8 cellular contexts compared by ENCODE assay signal in the genomic region with DNA sequence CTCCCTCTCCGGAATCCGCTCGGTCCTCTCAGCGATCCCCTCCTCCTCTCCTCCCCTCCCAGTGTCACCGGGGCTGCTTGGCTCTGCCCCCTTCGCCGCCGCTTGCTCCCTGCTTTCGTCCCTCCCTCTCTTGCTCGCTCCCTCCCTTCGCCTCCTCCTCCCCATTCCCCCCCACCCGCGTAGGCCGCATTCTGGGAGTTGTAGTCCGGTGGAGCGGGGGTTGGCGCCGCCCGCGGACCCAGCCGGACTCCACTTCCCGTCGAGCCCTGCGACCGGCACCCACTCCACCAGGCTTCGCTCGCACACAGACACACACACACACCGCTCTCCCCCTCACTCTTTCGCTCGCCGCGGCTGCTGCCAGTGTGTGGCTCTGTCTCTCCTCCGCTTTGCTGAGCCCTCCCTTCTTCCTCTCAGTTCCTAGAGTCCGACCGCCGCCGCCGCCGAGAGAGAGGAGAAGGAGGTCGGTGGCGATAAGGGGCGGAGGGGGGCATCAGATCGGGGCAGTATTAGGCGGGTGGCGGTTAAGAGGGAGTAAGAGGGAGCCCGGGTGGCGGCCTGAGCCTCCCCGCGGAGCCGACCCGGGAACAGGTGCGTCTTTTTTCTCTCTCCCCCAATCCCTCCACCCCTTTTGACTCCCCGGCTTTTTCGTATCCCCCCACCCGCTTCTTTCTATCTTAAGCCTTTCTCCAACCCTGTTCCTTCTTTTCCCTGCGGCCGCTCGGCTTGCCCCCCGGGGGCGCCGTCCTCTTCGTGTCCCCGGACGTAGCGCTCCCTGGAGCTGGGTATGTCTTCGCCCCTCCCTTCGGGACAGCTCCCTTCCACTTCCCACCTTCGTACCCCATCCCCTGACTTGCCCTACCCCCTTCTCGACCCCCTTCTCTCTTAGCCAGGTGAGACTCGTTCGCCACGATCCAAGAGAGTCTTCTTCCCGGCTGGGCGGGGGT. TPM values are rescaled to one million over a fixed set of nuclear protein-coding genes. Genes with fewer than 3 reads are reported as not detected.
DNase-seq lines count a peak whose midpoint lies in the region; ATAC-seq and TF ChIP-seq lines count a peak whose summit lies in the region.

A gene with protein sequence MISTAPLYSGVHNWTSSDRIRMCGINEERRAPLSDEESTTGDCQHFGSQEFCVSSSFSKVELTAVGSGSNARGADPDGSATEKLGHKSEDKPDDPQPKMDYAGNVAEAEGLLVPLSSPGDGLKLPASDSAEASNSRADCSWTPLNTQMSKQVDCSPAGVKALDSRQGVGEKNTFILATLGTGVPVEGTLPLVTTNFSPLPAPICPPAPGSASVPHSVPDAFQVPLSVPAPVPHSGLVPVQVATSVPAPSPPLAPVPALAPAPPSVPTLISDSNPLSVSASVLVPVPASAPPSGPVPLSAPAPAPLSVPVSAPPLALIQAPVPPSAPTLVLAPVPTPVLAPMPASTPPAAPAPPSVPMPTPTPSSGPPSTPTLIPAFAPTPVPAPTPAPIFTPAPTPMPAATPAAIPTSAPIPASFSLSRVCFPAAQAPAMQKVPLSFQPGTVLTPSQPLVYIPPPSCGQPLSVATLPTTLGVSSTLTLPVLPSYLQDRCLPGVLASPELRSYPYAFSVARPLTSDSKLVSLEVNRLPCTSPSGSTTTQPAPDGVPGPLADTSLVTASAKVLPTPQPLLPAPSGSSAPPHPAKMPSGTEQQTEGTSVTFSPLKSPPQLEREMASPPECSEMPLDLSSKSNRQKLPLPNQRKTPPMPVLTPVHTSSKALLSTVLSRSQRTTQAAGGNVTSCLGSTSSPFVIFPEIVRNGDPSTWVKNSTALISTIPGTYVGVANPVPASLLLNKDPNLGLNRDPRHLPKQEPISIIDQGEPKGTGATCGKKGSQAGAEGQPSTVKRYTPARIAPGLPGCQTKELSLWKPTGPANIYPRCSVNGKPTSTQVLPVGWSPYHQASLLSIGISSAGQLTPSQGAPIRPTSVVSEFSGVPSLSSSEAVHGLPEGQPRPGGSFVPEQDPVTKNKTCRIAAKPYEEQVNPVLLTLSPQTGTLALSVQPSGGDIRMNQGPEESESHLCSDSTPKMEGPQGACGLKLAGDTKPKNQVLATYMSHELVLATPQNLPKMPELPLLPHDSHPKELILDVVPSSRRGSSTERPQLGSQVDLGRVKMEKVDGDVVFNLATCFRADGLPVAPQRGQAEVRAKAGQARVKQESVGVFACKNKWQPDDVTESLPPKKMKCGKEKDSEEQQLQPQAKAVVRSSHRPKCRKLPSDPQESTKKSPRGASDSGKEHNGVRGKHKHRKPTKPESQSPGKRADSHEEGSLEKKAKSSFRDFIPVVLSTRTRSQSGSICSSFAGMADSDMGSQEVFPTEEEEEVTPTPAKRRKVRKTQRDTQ (N-terminal part only) (plus strand): TSS at position 336 of the 947 bp plus-strand sequence. CDS start 22,597 bp downstream, outside the sequence.

- intact Hi-C loops in mucosa of descending colon (cut with DNase I, micrococcal nuclease): no loop called here

- H3K9me3 ChIP-seq in OCI-LY1 (ENCODE audit: low read length) (no peaks in the 10 kb centered on the region), mucosa of descending colon (no peaks in the 10 kb centered on the region)

- ATAC-seq in GM21576 (IDR thresholded peaks at IDR 0.05; ENCODE audit: unreplicated experiment): peak; percentile 82
- peak; percentile 94 for ATAC-seq in mucosa of descending colon

- H3K36me3 ChIP-seq in OCI-LY1 (ENCODE audit: insufficient read depth, low read length) (no peaks in the 10 kb centered on the region), mucosa of descending colon (ENCODE audit: low read depth) (no peaks in the 10 kb centered on the region)

- DNase-seq in DMS53 (lab: John Stamatoyannopoulos, UW) (peak; percentile 98), HuH-7.5 (ENCODE audit: low spot score) (peak; percentile 91), activated T-cell treated with anti-CD3 and anti-CD28 coated beads for 24 hours (ENCODE audit: low read depth) (peak; percentile 83), epithelial cell of proximal tubule (ENCODE audit: low read depth) (peak; percentile 32), mucosa of descending colon (peak; percentile 84 to 94 (median 91))
- DNase-seq in stimulated activated CD8-positive, alpha-beta memory T cell treated with anti-CD3 and anti-CD28 coated beads, Interleukin-4, amount 100 ng/mL, for 4 hours (ENCODE audit: low read depth in 2 of 2, low spot score in 1 of 2): peak; percentile 64 to 81

- H3K9ac ChIP-seq in OCI-LY1 (ENCODE audit: low read length): peak within 1 kb of the TSS; percentile 60; the same call in 1 of the 2 replicates

- no peaks in the 10 kb centered on the region for H3K9me2 ChIP-seq in OCI-LY1 (ENCODE audit: low read depth, low read length)

- H3F3A ChIP-seq in OCI-LY1 (ENCODE audit: insufficient read depth, low read length): no peaks in the 10 kb centered on the region

- no peaks in the 10 kb centered on the region for H4K20me1 ChIP-seq in OCI-LY1 (ENCODE audit: insufficient read depth, low read length)

- peaks cover 11% of the 10 kb centered on the region for H3K4me1 ChIP-seq in OCI-LY1 (ENCODE audit: insufficient read depth, low read length, severe bottlenecking)
- no peaks in the 10 kb centered on the region for H3K4me1 ChIP-seq in mucosa of descending colon (ENCODE audit: low read depth)

- H3K4me3 ChIP-seq in OCI-LY1 (ENCODE audit: low read depth, low read length, poor library complexity, severe bottlenecking) (no peak within 1 kb of the TSS), epithelial cell of proximal tubule (ENCODE audit: low read depth, low read length) (peak within 1 kb of the TSS; percentile 65), mucosa of descending colon (peak within 1 kb of the TSS; percentile 32)

- no peaks in the 10 kb centered on the region for H3K27me3 ChIP-seq in OCI-LY1 (ENCODE audit: insufficient read depth, low read length)

- no peak for TF ChIP-seq CTCF in OCI-LY1 (IDR thresholded peaks at IDR 0.05; ENCODE audit: low read length)
- no peak for TF ChIP-seq CTCF in epithelial cell of proximal tubule (conservative IDR thresholded peaks at IDR 0.05; ENCODE audit: low read depth, low read length)
- no peak for TF ChIP-seq CTCF in mucosa of descending colon (IDR thresholded peaks at IDR 0.05)

- no peaks in the 10 kb centered on the region for H3K79me2 ChIP-seq in OCI-LY1 (ENCODE audit: insufficient read depth, low read length)

- H2AFZ ChIP-seq in OCI-LY1 (ENCODE audit: low read length): no peak within 1 kb of the TSS

- no peak within 1 kb of the TSS; the same call in none of the 2 replicates for H3K4me2 ChIP-seq in OCI-LY1 (ENCODE audit: low read length)

- no peak within 1 kb of the TSS for H3K27ac ChIP-seq in OCI-LY1 (ENCODE audit: low read depth, low read length, poor library complexity, severe bottlenecking)

RNA-seq across cellular contexts. Expression of the gene that starts here (rescaled TPM):
- total RNA-seq in epithelial cell of proximal tubule (1.6 and 1.7 TPM in 2 replicates), mucosa of descending colon (10 to 100 TPM in 2 of 3 donors, 1 to 10 TPM in 1; 7.3 to 24.2 (median 10.0) TPM)

Comparison
In these comparisons a context has a peak if more than half of its experiments do, and no peak if none do; other contexts are left out.
1. DNase-seq: peak in every context shown above with its lines; median percentile 98 in DMS53; 91 in HuH-7.5; 91 in mucosa of descending colon; 83 in activated T-cell treated with anti-CD3 and anti-CD28 coated beads for 24 hours; 72 in stimulated activated CD8-positive, alpha-beta memory T cell treated with anti-CD3 and anti-CD28 coated beads, Interleukin-4, amount 100 ng/mL, for 4 hours; 32 in epithelial cell of proximal tubule.